18 cellular contexts compared by ENCODE assay signal in the genomic region with DNA sequence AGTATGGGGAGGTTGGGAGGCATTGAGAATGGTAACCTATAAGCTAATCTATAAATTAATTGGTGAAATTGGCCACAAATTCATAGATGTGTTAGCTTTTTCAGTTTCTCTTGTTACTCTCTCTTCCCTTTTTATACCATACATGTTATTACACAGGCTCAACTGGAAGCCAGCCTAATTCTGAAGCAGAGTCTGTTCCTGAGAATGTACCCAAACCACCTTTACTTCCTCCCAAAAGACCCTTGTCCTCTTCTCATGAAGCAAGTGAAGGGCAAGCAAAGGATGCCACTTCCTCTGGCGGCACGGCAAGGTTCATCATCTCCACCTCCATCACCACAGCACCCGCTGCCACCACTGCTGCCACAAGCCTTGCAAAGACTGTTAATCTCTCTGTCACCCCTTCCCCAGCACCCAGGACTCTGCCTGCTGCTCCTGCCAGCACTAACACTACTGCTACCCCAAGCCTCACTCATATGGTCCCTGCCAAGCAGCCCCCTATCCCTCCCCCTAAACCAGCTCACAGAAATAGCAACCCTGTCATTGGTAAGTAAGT.
"Had no signal": no experiment of that assay in that cellular context is flagged by ENCODE, and none has a peak within 500 bp of the region (broad histone marks: within the 10 kb centered on the region; RNA-seq: fewer than 3 reads in every experiment).

No MANE protein-coding gene starts in this region.

- DNase-seq: activated gamma-delta T cell treated with Interleukin-2 at 50 U/mL for 16 hours; adrenal gland; central memory CD4-positive, alpha-beta T cell; cortex of kidney; effector CD8-positive, alpha-beta T cell; gastrocnemius medialis; left lung; mesenchymal stem cell; nephron progenitor cell; ovary; SK-N-SH; stimulated activated CD4-positive, alpha-beta T cell treated with anti-CD3 and anti-CD28 coated beads, Interleukin-4, amount 100 ng/mL, for 1 hour; stimulated activated CD8-positive, alpha-beta memory T cell treated with anti-CD3 and anti-CD28 coated beads, Interleukin-4, amount 100 ng/mL, for 48 hours had no signal

- H3K4me2 ChIP-seq: SK-N-SH had no signal

- H3K4me1 Mint-ChIP-seq: nephron progenitor cell, WTC11 had no signal

- H3K27me3 ChIP-seq: adrenal gland, gastrocnemius medialis, left lung, ovary, tibial artery, vagina had no signal

- H3K4me3 Mint-ChIP-seq: nephron progenitor cell, WTC11 had no signal

- H3K27ac Mint-ChIP-seq: WTC11 had no signal

- H3K4me3 ChIP-seq: adrenal gland, gastrocnemius medialis, left lung, ovary, tibial artery, vagina had no signal

- H3K9ac ChIP-seq: SK-N-SH had no signal

- ATAC-seq: gastrocnemius medialis, left lung, WTC11 had no signal

- H3K9me3 Mint-ChIP-seq: nephron progenitor cell, WTC11 had no signal

- FAIRE-seq: keratinocyte had no signal

- H3K27ac ChIP-seq: adrenal gland, epithelial cell of prostate, gastrocnemius medialis, left lung, ovary, tibial artery, vagina had no signal

- H3K9me3 ChIP-seq: adrenal gland, gastrocnemius medialis, left lung, ovary, SK-N-SH, tibial artery, vagina had no signal

- H3K4me1 ChIP-seq: adrenal gland, gastrocnemius medialis, left lung, tibial artery, vagina had no signal

- H3K36me3 ChIP-seq: ovary had no signal
